3 cellular contexts compared by ENCODE assay signal in the genomic region with DNA sequence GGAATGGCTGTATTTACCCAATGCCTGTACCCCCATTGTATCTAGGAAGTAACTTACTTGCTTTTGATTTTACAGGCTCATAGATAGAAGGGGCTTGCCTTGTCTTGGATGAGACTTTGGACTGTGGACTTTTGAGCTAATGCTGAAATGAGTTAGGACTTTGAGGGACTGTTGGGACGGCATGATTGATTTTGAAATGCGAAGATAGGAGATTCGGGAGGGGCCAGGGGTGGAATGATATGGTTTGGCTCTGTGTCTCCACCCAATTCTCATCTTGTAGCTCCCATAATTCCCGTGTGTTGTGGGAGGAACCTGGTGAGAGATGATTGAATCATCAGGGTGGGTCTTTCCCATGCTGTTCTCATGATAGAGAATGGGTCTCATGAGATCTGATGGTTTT. TPM values are rescaled to one million over a fixed set of nuclear protein-coding genes. Genes with fewer than 3 reads are reported as not detected.
"Had no signal": no experiment of that assay in that cellular context is flagged by ENCODE, and none has a peak within 500 bp of the region (broad histone marks: within the 10 kb centered on the region; RNA-seq: fewer than 3 reads in every experiment).

No MANE protein-coding gene starts in this region.

RNA-seq across cellular contexts. Expression of a gene that starts 39.7 kb away (rescaled TPM):
- total RNA-seq: H4, H7 had no signal
- polyA plus RNA-seq: IgD-negative memory B cell had no signal
